Comparison of ENCODE assay signal across 20 cellular contexts in genomic region chr12:81354327-81354932, GRCh38.
DNase-seq lines count a peak whose midpoint lies in the region; ATAC-seq and TF ChIP-seq lines count a peak whose summit lies in the region.
"Had no signal": no experiment of that assay in that cellular context is flagged by ENCODE, and none has a peak within 500 bp of the region (broad histone marks: within the 10 kb centered on the region; RNA-seq: fewer than 3 reads in every experiment).

No MANE protein-coding gene starts in this region.

- POLR2A ChIA-PET in SK-N-SH (lab: Yijun Ruan, JAX): no interaction called here

- H3K36me3 ChIP-seq in SK-N-SH (replicated peaks in 1 of 2; ENCODE audit: control insufficient read depth in 1 of 2, insufficient read depth in 2 of 2, low read length in 1 of 2) (no peaks in the 10 kb centered on the region), Karpas-422 (ENCODE audit: insufficient read depth, low read length) (no peaks in the 10 kb centered on the region)

- H3K79me2 ChIP-seq in SK-N-SH (ENCODE audit: insufficient read depth) (no peaks in the 10 kb centered on the region), Karpas-422 (ENCODE audit: low read length) (no peaks in the 10 kb centered on the region)

- H2AFZ ChIP-seq in SK-N-SH (ENCODE audit: low read depth): peak overlapping the region; percentile 26; the same call in 1 of the 2 replicates
- peak overlapping the region; percentile 32 for H2AFZ ChIP-seq in Karpas-422 (ENCODE audit: low read length)
- H2AFZ ChIP-seq: GM23338 had no signal

- CTCF ChIA-PET in SK-N-SH (lab: Yijun Ruan, JAX): no interaction called here

- H3K27ac ChIP-seq in SK-N-SH (ENCODE audit: low read depth in 2 of 2, low read length in 1 of 2): no peak overlapping the region
- no peak overlapping the region for H3K27ac ChIP-seq in Karpas-422 (ENCODE audit: low read length)
- H3K27ac ChIP-seq: 22Rv1 had no signal

- WGBS in SK-N-SH (ENCODE audit: low lambda C conversion rate): 13% methylated on average over 5 of the region's 5 CpGs

- no peak for TF ChIP-seq RAD21 in SK-N-SH (IDR thresholded peaks at IDR 0.05; ENCODE audit: low read length)

- no peak overlapping the region for H3K9ac ChIP-seq in SK-N-SH
- 0 out of 2 replicates have a peak overlapping the region, but pooled peaks have one; percentile 11 for H3K9ac ChIP-seq in Karpas-422 (ENCODE audit: low read length)

- H3K9me2 ChIP-seq in SK-N-SH: no peaks in the 10 kb centered on the region
- no peaks in the 10 kb centered on the region for H3K9me2 ChIP-seq in Karpas-422 (replicated peaks; ENCODE audit: insufficient read depth, low read length)

- no peaks in the 10 kb centered on the region for H4K20me1 ChIP-seq in SK-N-SH (ENCODE audit: insufficient read depth)
- no peaks in the 10 kb centered on the region for H4K20me1 ChIP-seq in Karpas-422 (ENCODE audit: insufficient read depth, low read depth, low read length)

- no peaks in the 10 kb centered on the region for H3K27me3 ChIP-seq in SK-N-SH (ENCODE audit: insufficient read depth)
- H3K27me3 ChIP-seq in Karpas-422 (ENCODE audit: low read length): no peaks in the 10 kb centered on the region

- TF ChIP-seq CTCF in SK-N-SH (IDR thresholded peaks at IDR 0.05) (no peak), fibroblast of the aortic adventitia (IDR thresholded peaks at IDR 0.05; ENCODE audit: insufficient read depth, low read length) (no peak), GM10266 (IDR thresholded peaks at IDR 0.05; ENCODE audit: control insufficient read depth, insufficient read depth, low read depth, missing control alignments) (no peak)

- ATAC-seq in SK-N-SH treated with all-trans-retinoic acid at 6 μM for 48 hours (no peak; the same call in 2 of the 3 replicates), HG03175 (IDR thresholded peaks at IDR 0.05; ENCODE audit: unreplicated experiment) (no peak)
- ATAC-seq: GM23338 had no signal

- DNase-seq in SK-N-SH (no peak), Karpas-422 (no peak), OCI-M1 (lab: John Stamatoyannopoulos, UW) (peak; percentile 49), fibroblast of the aortic adventitia (ENCODE audit: low read depth) (peak; percentile 1), NCI-H2081 treated with DMSO at 0.1 percent for 48 hours (lab: John Stamatoyannopoulos, UW) (no peak), GM10266 (ENCODE audit: extremely low spot score) (no peak)
- DNase-seq: GDM1, HCEC 1CT, NCI-H1105, NCI-H146, NCI-H2029, NCI-H226, NCI-H510A treated with DMSO at 0.1 percent for 48 hours, NCI-H748 treated with DMSO at 0.1 percent for 48 hours, SIG-M5, T-helper 1 cell had no signal

- H3K4me1 ChIP-seq in SK-N-SH (ENCODE audit: control insufficient read depth in 1 of 2, insufficient read depth in 2 of 2, low read depth in 1 of 2, low read length in 1 of 2): no peaks in the 10 kb centered on the region
- no peaks in the 10 kb centered on the region for H3K4me1 ChIP-seq in Karpas-422 (ENCODE audit: low read length)

- peak overlapping the region; percentile 39 for H3K4me2 ChIP-seq in SK-N-SH
- peak overlapping the region; percentile 46 for H3K4me2 ChIP-seq in Karpas-422 (ENCODE audit: low read depth, low read length, poor library complexity, severe bottlenecking)
- H3K4me2 ChIP-seq: GM23338 had no signal

- H3K4me3 ChIP-seq in SK-N-SH (ENCODE audit: low read depth in 2 of 2, low read length in 1 of 2): peak overlapping the region; percentile 12 to 54; a peak in 3 of 4 replicates
- peak overlapping the region; percentile 19; the same call in 1 of the 2 replicates for H3K4me3 ChIP-seq in Karpas-422 (ENCODE audit: low read length)
- H3K4me3 ChIP-seq in fibroblast of the aortic adventitia (ENCODE audit: low read depth, low read length): no peak overlapping the region
- H3K4me3 ChIP-seq: GM23338 had no signal

- no peaks in the 10 kb centered on the region for H3F3A ChIP-seq in SK-N-SH (replicated peaks; ENCODE audit: insufficient read depth)

- H3K9me3 ChIP-seq in SK-N-SH (no peaks in the 10 kb centered on the region), Karpas-422 (ENCODE audit: low read length) (no peaks in the 10 kb centered on the region)

- no peak for TF ChIP-seq EP300 in SK-N-SH (IDR thresholded peaks at IDR 0.05; ENCODE audit: borderline replicate concordance in 1 of 2, low read depth in 1 of 2, low read length in 1 of 2)

TF ChIP-seq in SK-N-SH, 30 proteins besides CTCF, POLR2A, EP300 and RAD21 (continues in another document):
- TF ChIP-seq RFX5 (IDR thresholded peaks at IDR 0.05; ENCODE audit: low read length): no peak
- no peak for TF ChIP-seq USF1 (IDR thresholded peaks at IDR 0.05; ENCODE audit: borderline replicate concordance, low read depth)
- TF ChIP-seq RCOR1 (IDR thresholded peaks at IDR 0.05; ENCODE audit: low read length): no peak
- no peak for TF ChIP-seq FOXM1 (IDR thresholded peaks at IDR 0.05; ENCODE audit: low read depth)
- TF ChIP-seq EZH2phosphoT487 (IDR thresholded peaks at IDR 0.05; ENCODE audit: borderline replicate concordance, low read depth): no peak
- no peak for TF ChIP-seq ZBTB33 (IDR thresholded peaks at IDR 0.05; ENCODE audit: borderline replicate concordance, low read depth)
- TF ChIP-seq NFIC (IDR thresholded peaks at IDR 0.05; ENCODE audit: borderline replicate concordance): no peak
- no peak for TF ChIP-seq SIN3A (IDR thresholded peaks at IDR 0.05; ENCODE audit: borderline replicate concordance, low read depth, low read length)
- TF ChIP-seq CHD2 (IDR thresholded peaks at IDR 0.05; ENCODE audit: low read length, partially characterized antibody): no peak
- no peak for TF ChIP-seq NRF1 (IDR thresholded peaks at IDR 0.05; ENCODE audit: low read depth, low read length)

TF ChIP-seq in SK-N-SH treated with all-trans-retinoic acid at 6 μM for 48 hours, 23 proteins besides CTCF, POLR2A, EP300 and RAD21:
- TF ChIP-seq ZFP3 (CRISPR knock-in tag; IDR thresholded peaks at IDR 0.05): no peak

Comparison
In these comparisons a context has a peak if more than half of its experiments do, and no peak if none do; other contexts are left out.
1. DNase-seq: peak in OCI-M1 (single experiment) and fibroblast of the aortic adventitia (single experiment); none in SK-N-SH (single experiment), Karpas-422 (single experiment), NCI-H2081 treated with DMSO at 0.1 percent for 48 hours (single experiment) and GM10266 (single experiment).